In the genomic region with DNA sequence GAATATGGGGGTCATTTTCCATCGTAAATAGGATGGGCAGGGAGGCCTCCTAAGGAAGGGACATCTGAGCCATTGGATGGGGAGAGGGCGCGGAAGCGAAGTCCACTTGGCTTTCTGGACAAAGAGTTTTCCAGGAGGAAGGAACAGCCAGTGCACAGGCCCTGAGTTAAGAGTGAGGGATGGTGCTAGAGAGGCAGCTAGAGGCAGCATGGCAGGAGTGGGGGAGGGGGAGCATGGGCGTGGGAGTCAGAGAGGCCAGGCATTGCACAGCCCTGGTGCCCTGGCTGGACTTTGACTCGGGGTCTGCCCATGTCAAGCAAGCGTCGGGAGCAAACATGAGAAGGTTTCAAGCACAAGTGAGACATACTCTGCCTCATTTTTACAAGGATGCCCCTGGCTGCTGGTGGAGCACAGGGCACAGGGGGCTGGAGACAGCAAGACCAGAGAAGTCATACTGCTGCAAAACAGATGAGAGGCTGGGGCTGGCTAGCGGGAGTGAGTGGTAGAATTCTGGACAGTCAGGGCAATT, we compare ENCODE assay signal across 18 cellular contexts. TPM values are rescaled to one million over a fixed set of nuclear protein-coding genes. Genes with fewer than 3 reads are reported as not detected.
A peak's percentile ranks its signal among the peaks of the same experiment; 100 is the strongest.
DNase-seq lines count a peak whose midpoint lies in the region; ATAC-seq, FAIRE-seq and TF ChIP-seq lines count a peak whose summit lies in the region.
"Had no signal": no experiment of that assay in that cellular context is flagged by ENCODE, and none has a peak within 500 bp of the region (broad histone marks: within the 10 kb centered on the region; RNA-seq: fewer than 3 reads in every experiment).

No MANE protein-coding gene starts in this region.

- H4K20me1 ChIP-seq in HepG2 (ENCODE audit: insufficient read depth, low read length): no peaks in the 10 kb centered on the region

- CTCF ChIA-PET in HepG2 (lab: Yijun Ruan, JAX; ENCODE audit: low intra/inter-chr PET ratio, low total read pairs): no interaction called here

- H3K4me2 ChIP-seq in HepG2 (ENCODE audit: low read depth, low read length): peak overlapping the region; percentile 62

- no peaks in the 10 kb centered on the region for H3K9me3 ChIP-seq in HepG2 (ENCODE audit: low read length)

- peak; percentile 70 to 79 for TF ChIP-seq EP300 in HepG2 (IDR thresholded peaks at IDR 0.05; ENCODE audit: low read depth in 2 of 2, low read length in 2 of 2)
- peak; percentile 76 for TF ChIP-seq EP300 in HepG2 (CRISPR knock-in tag; IDR thresholded peaks at IDR 0.05; ENCODE audit: borderline replicate concordance)

- DNase-seq in HepG2 (ENCODE audit: low spot score): peak; percentile 86
- no peak for DNase-seq in stimulated activated naive B cell treated with anti-CD40 and anti-IgM and Interleukin-4, amounts not matched to agents 10 μg/mL and 1 μg/mL and 100 μg/mL, for 72 hours
- DNase-seq in stimulated activated CD4-positive, alpha-beta T cell treated with anti-CD3 and anti-CD28 coated beads, Interleukin-1b, Interleukin-23, amount 100 ng/mL, for 48 hours: no peak
- DNase-seq in UCSD-AML1 (lab: John Stamatoyannopoulos, UW; ENCODE audit: unreplicated experiment): no peak
- DNase-seq: CD4-positive, CD25-positive, alpha-beta regulatory T cell; DMS79; HCEC 1CT; KBM-7; MV-4-11; NCI-H1417 treated with DMSO at 0.1 percent for 48 hours; NCI-H2029; NCI-H2171; NCI-H748 treated with DMSO at 0.1 percent for 48 hours had no signal

- TF ChIP-seq CTCF in C4-2B (conservative IDR thresholded peaks at IDR 0.05) (no peak), HepG2 (CRISPR knock-in tag; IDR thresholded peaks at IDR 0.05) (peak; percentile 31; the same call in 1 of the 2 replicates)

- intact Hi-C loops in HepG2 (cut with micrococcal nuclease; ENCODE audit: unreplicated experiment): loop anchor here (10.0 kb wide), 1 partner anchor 45 kb away; no protein-coding TSS in a partner anchor

- H3K9ac ChIP-seq in HepG2 (ENCODE audit: insufficient read depth, low read depth, low read length): peak overlapping the region; percentile 66

- no peak overlapping the region for H3K4me3 Mint-ChIP-seq in stimulated activated naive B cell treated with anti-CD40 and anti-IgM and Interleukin-4, amounts not matched to agents 10 μg/mL and 1 μg/mL and 100 μg/mL, for 72 hours
- H3K4me3 Mint-ChIP-seq: CD4-positive, CD25-positive, alpha-beta regulatory T cell had no signal

- peak overlapping the region; percentile 38 for H3K27ac Mint-ChIP-seq in stimulated activated naive B cell treated with anti-CD40 and anti-IgM and Interleukin-4, amounts not matched to agents 10 μg/mL and 1 μg/mL and 100 μg/mL, for 72 hours
- H3K27ac Mint-ChIP-seq: CD4-positive, CD25-positive, alpha-beta regulatory T cell had no signal

- H2AFZ ChIP-seq in HepG2 (ENCODE audit: low read length): no peak overlapping the region

- peaks cover 86% of the 10 kb centered on the region for H3K4me1 ChIP-seq in HepG2 (ENCODE audit: insufficient read depth, low read length)

- in situ Hi-C loops in HepG2 (cut with HindIII; ENCODE audit: extremely low pct_ligation_motif_present, low pct_unique_long_range_greater_than_20kb): no loop called here

- peak; percentile 62; the same call in 1 of the 2 replicates for TF ChIP-seq RAD21 in HepG2 (CRISPR knock-in tag; IDR thresholded peaks at IDR 0.05)

- H3K36me3 Mint-ChIP-seq in stimulated activated naive B cell treated with anti-CD40 and anti-IgM and Interleukin-4, amounts not matched to agents 10 μg/mL and 1 μg/mL and 100 μg/mL, for 72 hours: no peaks in the 10 kb centered on the region
- H3K36me3 Mint-ChIP-seq: CD4-positive, CD25-positive, alpha-beta regulatory T cell had no signal

- POLR2A ChIA-PET in HepG2 (lab: Yijun Ruan, JAX): interaction anchor here (0.9 to 1.0 kb wide), 2 partner anchors 9 to 42 kb away, joined by 4 to 13 read pairs; a partner anchor contains a TSS

- WGBS in HepG2 (ENCODE audit: low lambda C conversion rate): 48% methylated on average over 9 of the region's 9 CpGs

- peak overlapping the region; percentile 49 for H3K27ac ChIP-seq in C4-2B
- H3K27ac ChIP-seq in angular gyrus (ENCODE audit: low read depth, low read length): peak overlapping the region; percentile 62
- H3K27ac ChIP-seq in HepG2 (ENCODE audit: extremely low read length, insufficient read depth, low read length): peak overlapping the region; percentile 97
- H3K27ac ChIP-seq: HL-60 had no signal

- peak; percentile 74 for FAIRE-seq in HepG2 (lab: Jason Lieb, UNC)
- FAIRE-seq: HTR-8/SVneo had no signal

- H3K9me3 Mint-ChIP-seq in stimulated activated naive B cell treated with anti-CD40 and anti-IgM and Interleukin-4, amounts not matched to agents 10 μg/mL and 1 μg/mL and 100 μg/mL, for 72 hours: no peaks in the 10 kb centered on the region
- H3K9me3 Mint-ChIP-seq: CD4-positive, CD25-positive, alpha-beta regulatory T cell had no signal

- no peaks in the 10 kb centered on the region; a peak in 1 of 5 replicates for H3K36me3 ChIP-seq in HepG2 (replicated peaks in 1 of 2; ENCODE audit: control insufficient read depth in 1 of 2, insufficient read depth in 2 of 2, low read length in 2 of 2)

- H3K79me2 ChIP-seq in HepG2 (ENCODE audit: insufficient read depth, low read length): peaks cover 57% of the 10 kb centered on the region

- H3K27me3 ChIP-seq in HepG2 (ENCODE audit: control insufficient read depth in 1 of 2, insufficient read depth in 2 of 2, low read length in 2 of 2): no peaks in the 10 kb centered on the region

- H3K27me3 Mint-ChIP-seq in stimulated activated naive B cell treated with anti-CD40 and anti-IgM and Interleukin-4, amounts not matched to agents 10 μg/mL and 1 μg/mL and 100 μg/mL, for 72 hours: peaks cover 0 to 5% of the 10 kb centered on the region in 2 donors

- ATAC-seq in HepG2: peak; percentile 27
- ATAC-seq in stimulated activated naive B cell treated with anti-CD40 and anti-IgM and Interleukin-4, amounts not matched to agents 10 μg/mL and 1 μg/mL and 100 μg/mL, for 72 hours (replicated peaks): no peak
- no peak for ATAC-seq in HG02642 (IDR thresholded peaks at IDR 0.05; ENCODE audit: poor library complexity, unreplicated experiment)

- no TSS peak for BruUV-seq in HepG2 (replicated peaks; lab: Mats Ljungman, UMichigan)

- peak in 1 of 2 experiments; percentile 46; a peak in 2 of 4 replicates for TF ChIP-seq POLR2A in HepG2 (IDR thresholded peaks at IDR 0.05; ENCODE audit: insufficient read depth in 1 of 2, low read depth in 2 of 2, low read length in 2 of 2)

- H3K4me1 Mint-ChIP-seq in stimulated activated naive B cell treated with anti-CD40 and anti-IgM and Interleukin-4, amounts not matched to agents 10 μg/mL and 1 μg/mL and 100 μg/mL, for 72 hours: peaks cover 26 to 46% of the 10 kb centered on the region in 2 donors
- H3K4me1 Mint-ChIP-seq: CD4-positive, CD25-positive, alpha-beta regulatory T cell had no signal

- H3K4me3 ChIP-seq in HepG2 (replicated peaks in 1 of 3; ENCODE audit: insufficient read depth in 1 of 3, low read depth in 2 of 3, low read length in 3 of 3): peak overlapping the region in 1 of 3 experiments; percentile 36; a peak in 2 of 6 replicates

TF ChIP-seq in HepG2, 621 proteins besides CTCF, POLR2A, EP300 and RAD21 (continues in another document):
- peak; percentile 57 for TF ChIP-seq ZMYM4 (CRISPR knock-in tag; IDR thresholded peaks at IDR 0.05)
- no peak for TF ChIP-seq ZNF7 (CRISPR knock-in tag; IDR thresholded peaks at IDR 0.05)
- TF ChIP-seq ZNF772 (CRISPR knock-in tag; IDR thresholded peaks at IDR 0.05): no peak
- TF ChIP-seq, protein P1, sequence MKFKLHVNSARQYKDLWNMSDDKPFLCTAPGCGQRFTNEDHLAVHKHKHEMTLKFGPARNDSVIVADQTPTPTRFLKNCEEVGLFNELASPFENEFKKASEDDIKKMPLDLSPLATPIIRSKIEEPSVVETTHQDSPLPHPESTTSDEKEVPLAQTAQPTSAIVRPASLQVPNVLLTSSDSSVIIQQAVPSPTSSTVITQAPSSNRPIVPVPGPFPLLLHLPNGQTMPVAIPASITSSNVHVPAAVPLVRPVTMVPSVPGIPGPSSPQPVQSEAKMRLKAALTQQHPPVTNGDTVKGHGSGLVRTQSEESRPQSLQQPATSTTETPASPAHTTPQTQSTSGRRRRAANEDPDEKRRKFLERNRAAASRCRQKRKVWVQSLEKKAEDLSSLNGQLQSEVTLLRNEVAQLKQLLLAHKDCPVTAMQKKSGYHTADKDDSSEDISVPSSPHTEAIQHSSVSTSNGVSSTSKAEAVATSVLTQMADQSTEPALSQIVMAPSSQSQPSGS (CRISPR knock-in tag; IDR thresholded peaks at IDR 0.05): peak; percentile 63; the same call in 1 of the 2 replicates
- TF ChIP-seq HIVEP1 (CRISPR knock-in tag; IDR thresholded peaks at IDR 0.05): peak; percentile 74
- no peak; the same call in 1 of the 2 replicates for TF ChIP-seq ZSCAN29 (CRISPR knock-in tag; conservative IDR thresholded peaks at IDR 0.05)
- peak; percentile 17; the same call in 1 of the 2 replicates for TF ChIP-seq RBFOX2 (IDR thresholded peaks at IDR 0.05; ENCODE audit: low read depth, low read length)
- peak; percentile 43 for TF ChIP-seq KAT8 (CRISPR knock-in tag; IDR thresholded peaks at IDR 0.05)
- peak; percentile 43; the same call in 1 of the 2 replicates for TF ChIP-seq ZNF451 (CRISPR knock-in tag; IDR thresholded peaks at IDR 0.05)
- peak; percentile 36; the same call in 1 of the 2 replicates for TF ChIP-seq JUN (CRISPR knock-in tag; IDR thresholded peaks at IDR 0.05)

RNA-seq across cellular contexts. Expression of a gene that starts 9.0 kb away (rescaled TPM):
- total RNA-seq in HepG2 (2016; rRNA removed; fragmentation: Illumina TruSeq; extraction: Trizol): 22.3 and 22.8 TPM in 2 replicates
- 16.3 and 16.9 TPM in 2 replicates for total RNA-seq in HepG2 (2016; cell fraction: cytosol; rRNA removed; fragmentation: Illumina TruSeq; extraction: Trizol; ENCODE audit: low read depth)
- 19.4 and 21.2 TPM in 2 replicates for total RNA-seq in HepG2 (2016; cell fraction: insoluble cytoplasmic fraction; rRNA removed; fragmentation: Illumina TruSeq; extraction: Trizol)
- 39.6 and 41.4 TPM in 2 replicates for total RNA-seq in HepG2 (2016; cell fraction: membrane; rRNA removed; fragmentation: Illumina TruSeq; extraction: Trizol)
- total RNA-seq in HepG2 (2016; cell fraction: nucleus; rRNA removed; fragmentation: Illumina TruSeq; extraction: Trizol): 11.5 and 12.9 TPM in 2 replicates
- 11.4 and 16.2 TPM in 2 replicates for polyA plus RNA-seq in HepG2 (2011; rRNA removed)
- polyA plus RNA-seq in HepG2 (2011; cell fraction: cytosol; rRNA removed): 16.1 and 16.8 TPM in 2 replicates
- polyA plus RNA-seq in HepG2 (2011; cell fraction: nucleus; rRNA removed): 10.1 and 15.9 TPM in 2 replicates
- 10.4 and 16.9 TPM in 2 replicates for polyA plus RNA-seq in HepG2 (2012)
- polyA plus RNA-seq in HepG2 (2016; cell fraction: cytosol; fragmentation: Illumina TruSeq; extraction: Trizol; ENCODE audit: low read depth): 10.5 and 11.3 TPM in 2 replicates
- 20.3 and 22.4 TPM in 2 replicates for polyA plus RNA-seq in HepG2 (2016; cell fraction: insoluble cytoplasmic fraction; fragmentation: Illumina TruSeq; extraction: Trizol; ENCODE audit: low read depth)
- polyA plus RNA-seq in HepG2 (2016; cell fraction: membrane; fragmentation: Illumina TruSeq; extraction: Trizol; ENCODE audit: low read depth): 27.3 and 30.4 TPM in 2 replicates
- 19.7 and 20.5 TPM in 2 replicates for polyA plus RNA-seq in HepG2 (2016; cell fraction: nucleus; fragmentation: Illumina TruSeq; extraction: Trizol; ENCODE audit: insufficient read depth, low read depth)
- polyA minus RNA-seq in HepG2 (2011; rRNA and poly(A)+ RNA removed; ENCODE audit: low replicate concordance): 9.8 and 19.7 TPM in 2 replicates
- 10.9 and 12.2 TPM in 2 replicates for polyA minus RNA-seq in HepG2 (2011; cell fraction: cytosol; rRNA and poly(A)+ RNA removed)
- polyA minus RNA-seq in HepG2 (2011; cell fraction: nucleus; rRNA and poly(A)+ RNA removed): 5.7 and 8.5 TPM in 2 replicates
